In the genomic region with DNA sequence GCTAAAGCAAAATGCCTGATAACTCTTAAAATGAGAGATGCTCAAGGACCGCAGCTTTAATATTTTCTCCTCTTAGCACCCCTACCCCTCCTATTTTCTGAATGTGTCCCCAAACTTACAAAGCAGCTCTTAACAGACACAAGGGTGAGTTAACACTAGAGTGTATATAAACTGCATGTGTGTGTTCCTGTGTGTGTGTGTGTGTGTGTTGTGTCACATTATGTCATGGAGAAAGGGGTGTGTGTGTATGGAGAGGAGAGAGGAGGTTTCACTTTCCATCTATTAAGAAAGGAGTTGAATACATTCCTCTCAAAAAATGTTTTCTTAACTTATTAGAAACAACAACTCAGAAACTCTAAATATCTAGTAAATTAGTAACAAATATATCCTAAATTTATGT, we compare ENCODE assay signal across 15 cellular contexts. TPM values are rescaled to one million over a fixed set of nuclear protein-coding genes. Genes with fewer than 3 reads are reported as not detected.
DNase-seq lines count a peak whose midpoint lies in the region; ATAC-seq and TF ChIP-seq lines count a peak whose summit lies in the region.
"Had no signal": no experiment of that assay in that cellular context is flagged by ENCODE, and none has a peak within 500 bp of the region (broad histone marks: within the 10 kb centered on the region; RNA-seq: fewer than 3 reads in every experiment).

No MANE protein-coding gene starts in this region.

- H3K27ac ChIP-seq in esophagus muscularis mucosa (replicated peaks in 1 of 4) (no peak overlapping the region), muscle layer of colon (ENCODE audit: low read depth, low read length) (peak overlapping the region; percentile 1), A673 (ENCODE audit: low read depth, low read length, poor library complexity, severe bottlenecking) (no peak overlapping the region)
- H3K27ac ChIP-seq: PC-9 had no signal

- DNase-seq in Right ventricle myocardium superior, result no peak
- no peak for DNase-seq in cardiac septum (ENCODE audit: low spot score)
- DNase-seq in esophagus muscularis mucosa (ENCODE audit: extremely low spot score), result no peak
- DNase-seq in A673 (ENCODE audit: low spot score), result no peak
- DNase-seq in NCI-H2171 treated with DMSO at 0.1 percent for 48 hours (lab: John Stamatoyannopoulos, UW), result no peak
- DNase-seq in NCI-H1930 (lab: John Stamatoyannopoulos, UW), result no peak
- DNase-seq: activated CD8-positive, alpha-beta memory T cell treated with anti-CD3 and anti-CD28 coated beads, Interleukin-2, amount 10 ng/mL, durations not matched to agents 7 days and 5 days; GDM1; NCI-H1694 treated with DMSO at 0.1 percent for 48 hours; PC-9; stimulated activated CD4-positive, alpha-beta T cell treated with anti-CD3 and anti-CD28 coated beads, Interleukin-2, amount 100 ng/mL, for 24 hours; stimulated activated naive CD8-positive, alpha-beta T cell treated with anti-CD3 and anti-CD28 coated beads, Interleukin-15, Interleukin-2, amounts not matched to agents 100 U/mL and 50 U/mL, for 24 hours; T1000 had no signal

- 71% methylated on average over 1 of the region's 1 CpG for WGBS in esophagus muscularis mucosa

- intact Hi-C loops in Right ventricle myocardium superior (cut with DNase I), result no loop called here
- intact Hi-C loops in cardiac septum (cut with DNase I), result no loop called here
- intact Hi-C loops in esophagus muscularis mucosa (cut with DNase I), result no loop called here
- intact Hi-C loops in A673 (cut with micrococcal nuclease; ENCODE audit: unreplicated experiment), result no loop called here

- CTCF ChIA-PET in A673 (lab: Charles Lee), result no interaction called here

- POLR2A ChIA-PET in A673 (lab: Charles Lee; ENCODE audit: low non-redundant PET), result no interaction called here

- ATAC-seq in Right ventricle myocardium superior (ENCODE audit: poor library complexity) (peak; percentile 60), GM21528 (IDR thresholded peaks at IDR 0.05; ENCODE audit: low FRiP score, unreplicated experiment) (no peak)
- ATAC-seq: activated CD8-positive, alpha-beta memory T cell treated with anti-CD3 and anti-CD28 coated beads, Interleukin-2, amount 10 ng/mL, durations not matched to agents 7 days and 5 days; stimulated activated naive CD8-positive, alpha-beta T cell treated with anti-CD3 and anti-CD28 coated beads, Interleukin-15, Interleukin-2, amounts not matched to agents 100 U/mL and 50 U/mL, for 24 hours had no signal

- no TSS peak for BruUV-seq in A673 (replicated peaks; lab: Mats Ljungman, UMichigan)

- H3K9me3 ChIP-seq in esophagus muscularis mucosa (no peaks in the 10 kb centered on the region), muscle layer of colon (ENCODE audit: low read length) (no peaks in the 10 kb centered on the region), A673 (ENCODE audit: low read depth, low read length, poor library complexity, severe bottlenecking) (no peaks in the 10 kb centered on the region)

- H3K4me3 ChIP-seq in esophagus muscularis mucosa (peak overlapping the region; percentile 44 to 62 (median 49)), muscle layer of colon (ENCODE audit: low read depth in 1 of 2, low read length in 2 of 2) (peak overlapping the region in 1 of 2 donors; percentile 90), A673 (ENCODE audit: low read depth, low read length, poor library complexity, severe bottlenecking) (no peak overlapping the region)
- H3K4me3 ChIP-seq: PC-9 had no signal

- no peak for TF ChIP-seq EP300 in esophagus muscularis mucosa (IDR thresholded peaks at IDR 0.05)

- H3K27me3 ChIP-seq in esophagus muscularis mucosa (no peaks in the 10 kb centered on the region), muscle layer of colon (ENCODE audit: control insufficient read depth in 1 of 2, insufficient read depth in 2 of 2, low read length in 2 of 2) (no peaks in the 10 kb centered on the region), A673 (replicated peaks; ENCODE audit: insufficient read depth, low read depth, low read length, poor library complexity) (no peaks in the 10 kb centered on the region)

- H3K36me3 ChIP-seq in esophagus muscularis mucosa (no peaks in the 10 kb centered on the region), muscle layer of colon (ENCODE audit: insufficient read depth, low read length) (no peaks in the 10 kb centered on the region), A673 (ENCODE audit: insufficient read depth, low read length, poor library complexity, severe bottlenecking) (no peaks in the 10 kb centered on the region)

- no peak for TF ChIP-seq POLR2A in esophagus muscularis mucosa (IDR thresholded peaks at IDR 0.05; ENCODE audit: low read depth)

- TF ChIP-seq CTCF in esophagus muscularis mucosa (IDR thresholded peaks at IDR 0.05) (no peak), A673 (conservative IDR thresholded peaks at IDR 0.05; ENCODE audit: low read depth, low read length) (no peak)

- peaks cover 4 to 22% (median 18%) of the 10 kb centered on the region in 4 donors for H3K4me1 ChIP-seq in esophagus muscularis mucosa
- H3K4me1 ChIP-seq in muscle layer of colon (ENCODE audit: insufficient read depth, low read length), result no peaks in the 10 kb centered on the region
- no peaks in the 10 kb centered on the region for H3K4me1 ChIP-seq in A673 (ENCODE audit: insufficient read depth, low read length, poor library complexity, severe bottlenecking)

- no peak overlapping the region for H3K9ac ChIP-seq in muscle layer of colon (ENCODE audit: low read length)

RNA-seq across cellular contexts. Expression of a gene that starts 1.2 kb away (rescaled TPM):
- total RNA-seq in Right ventricle myocardium superior (18.8 TPM), cardiac septum (15.8 TPM), esophagus muscularis mucosa (1 to 10 TPM; 5.4 to 9.2 (median 7.1) TPM), A673 (2021) (0.41 and 0.44 TPM in 2 replicates)
- total RNA-seq: activated CD8-positive, alpha-beta memory T cell treated with anti-CD3 and anti-CD28 coated beads, Interleukin-2, amount 10 ng/mL, durations not matched to agents 7 days and 5 days had no signal
